In the genomic region with DNA sequence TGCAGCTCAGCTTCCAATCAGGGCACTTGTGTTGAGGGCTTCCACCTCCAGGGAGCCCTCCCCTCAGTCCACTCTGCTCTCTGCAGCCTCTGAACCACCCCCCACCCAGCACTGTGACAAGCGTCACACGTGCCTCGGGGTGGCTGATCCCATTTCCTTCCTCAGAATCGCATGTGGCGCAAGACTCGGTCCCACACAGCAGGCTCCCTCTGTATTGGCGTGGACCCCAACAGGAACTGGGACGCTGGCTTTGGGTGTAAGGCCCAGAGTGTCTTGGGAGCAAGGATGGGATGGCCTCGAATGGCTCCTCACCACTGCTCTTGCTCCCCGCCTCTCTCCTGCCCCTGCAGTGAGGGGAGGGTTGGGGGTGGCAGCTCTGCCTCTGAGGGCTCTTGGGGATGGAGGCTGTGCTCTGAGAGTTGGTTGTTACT, we compare ENCODE assay signal across 23 cellular contexts. TPM values are rescaled to one million over a fixed set of nuclear protein-coding genes. Genes with fewer than 3 reads are reported as not detected.
DNase-seq lines count a peak whose midpoint lies in the region; ATAC-seq and TF ChIP-seq lines count a peak whose summit lies in the region.
"Had no signal": no experiment of that assay in that cellular context is flagged by ENCODE, and none has a peak within 500 bp of the region (broad histone marks: within the 10 kb centered on the region; RNA-seq: fewer than 3 reads in every experiment).

No MANE protein-coding gene starts in this region.

- POLR2A ChIA-PET in naive thymus-derived CD4-positive, alpha-beta T cell (lab: Charles Lee): no interaction called here

- no peak for DNase-seq in CD14-positive monocyte (ENCODE audit: low spot score)
- peak; percentile 36 for DNase-seq in KBM-7
- peak in 3 of 4 donors; percentile 55 to 66 (median 61) for DNase-seq in body of pancreas
- no peak for DNase-seq in naive thymus-derived CD4-positive, alpha-beta T cell
- DNase-seq in glomerular visceral epithelial cell (ENCODE audit: extremely low spot score): no peak
- DNase-seq in NOMO-1 treated with dmso at 0.1 percent for 144 hours (lab: John Stamatoyannopoulos, UW; ENCODE audit: unreplicated experiment): no peak
- no peak for DNase-seq in sciatic nerve (ENCODE audit: low spot score)
- DNase-seq in kidney tubule cell (ENCODE audit: low spot score): no peak
- DNase-seq: AML-193; Caco-2; CD4-positive, CD25-positive, alpha-beta regulatory T cell; EL; HFFc6; NCI-H1436; NCI-H2029 treated with DMSO at 0.1 percent for 48 hours; NCI-H2171 treated with DMSO at 0.1 percent for 48 hours; NCI-H446 treated with DMSO at 0.1 percent for 48 hours; NK-92 treated with Interleukin-12 subunit alpha and Interleukin-12 subunit beta, amount 100 ng/mL, for 24 hours; PC-3; SJCRH30 had no signal

- TF ChIP-seq POLR2A in body of pancreas (IDR thresholded peaks at IDR 0.05): peak; percentile 16 to 58 (median 45)

- H3K9me3 Mint-ChIP-seq in CD14-positive monocyte: peaks cover 0 to 9% (median 3%) of the 10 kb centered on the region in 7 donors
- peaks cover 0 to 3% (median 0%) of the 10 kb centered on the region in 11 donors for H3K9me3 Mint-ChIP-seq in naive thymus-derived CD4-positive, alpha-beta T cell
- H3K9me3 Mint-ChIP-seq: CD4-positive, CD25-positive, alpha-beta regulatory T cell had no signal

- H3K4me3 ChIP-seq in body of pancreas: peak overlapping the region in 1 of 2 donors; percentile 58
- no peak overlapping the region for H3K4me3 ChIP-seq in naive thymus-derived CD4-positive, alpha-beta T cell (ENCODE audit: low read length)
- H3K4me3 ChIP-seq: SJCRH30 had no signal

- peaks cover 0 to 3% (median 2%) of the 10 kb centered on the region in 3 donors for H3K27me3 Mint-ChIP-seq in CD14-positive monocyte (ENCODE audit: low read depth in 3 of 3)
- no peaks in the 10 kb centered on the region for H3K27me3 Mint-ChIP-seq in naive thymus-derived CD4-positive, alpha-beta T cell
- H3K27me3 Mint-ChIP-seq: CD4-positive, CD25-positive, alpha-beta regulatory T cell had no signal

- ATAC-seq in body of pancreas (no peak), sciatic nerve (no peak)
- ATAC-seq in naive thymus-derived CD4-positive, alpha-beta T cell: peak; percentile 40
- ATAC-seq: PC-3 had no signal

- H3K36me3 ChIP-seq in body of pancreas (replicated peaks in 1 of 2; ENCODE audit: insufficient read depth in 1 of 2, low read depth in 2 of 2): no peaks in the 10 kb centered on the region
- no peaks in the 10 kb centered on the region for H3K36me3 ChIP-seq in naive thymus-derived CD4-positive, alpha-beta T cell (ENCODE audit: control insufficient read depth in 2 of 3, insufficient read depth in 3 of 3, low read length in 3 of 3)
- H3K36me3 ChIP-seq: SJCRH30 had no signal

- H3K4me1 ChIP-seq in body of pancreas: peaks cover 74% of the 10 kb centered on the region
- no peaks in the 10 kb centered on the region for H3K4me1 ChIP-seq in naive thymus-derived CD4-positive, alpha-beta T cell (ENCODE audit: control insufficient read depth in 2 of 2, insufficient read depth in 2 of 2, low read length in 2 of 2)
- H3K4me1 ChIP-seq: Caco-2 had no signal

- 21 to 72% methylated on average over 7 to 10 of the region's 10 CpGs for WGBS in body of pancreas, 2 donors

- peak overlapping the region; percentile 57 to 71 for H3K4me3 Mint-ChIP-seq in CD14-positive monocyte
- no peak overlapping the region for H3K4me3 Mint-ChIP-seq in naive thymus-derived CD4-positive, alpha-beta T cell
- H3K4me3 Mint-ChIP-seq: CD4-positive, CD25-positive, alpha-beta regulatory T cell; HFFc6; IgD-negative memory B cell had no signal

- H3K4me1 Mint-ChIP-seq in CD14-positive monocyte: peaks cover 13% of the 10 kb centered on the region
- H3K4me1 Mint-ChIP-seq in naive thymus-derived CD4-positive, alpha-beta T cell: peaks cover 0 to 5% (median 0%) of the 10 kb centered on the region in 7 donors
- H3K4me1 Mint-ChIP-seq: CD4-positive, CD25-positive, alpha-beta regulatory T cell; IgD-negative memory B cell had no signal

- CTCF ChIA-PET in naive thymus-derived CD4-positive, alpha-beta T cell (lab: Charles Lee): no interaction called here

- H3K9me3 ChIP-seq in body of pancreas: no peaks in the 10 kb centered on the region
- H3K9me3 ChIP-seq in naive thymus-derived CD4-positive, alpha-beta T cell (ENCODE audit: control insufficient read depth in 2 of 3, low read length in 3 of 3): no peaks in the 10 kb centered on the region
- H3K9me3 ChIP-seq: Caco-2 had no signal

- H3K36me3 Mint-ChIP-seq in CD14-positive monocyte: peaks cover 0 to 2% of the 10 kb centered on the region in 2 donors
- peaks cover 0 to 3% (median 0%) of the 10 kb centered on the region in 5 donors for H3K36me3 Mint-ChIP-seq in naive thymus-derived CD4-positive, alpha-beta T cell
- H3K36me3 Mint-ChIP-seq: CD4-positive, CD25-positive, alpha-beta regulatory T cell had no signal

- in situ Hi-C loops in KBM-7 (cut with MboI; ENCODE audit: low pct_unique_long_range_greater_than_20kb, low sequenced_read_pairs): no loop called here

- intact Hi-C loops in CD14-positive monocyte (cut with micrococcal nuclease): no loop called here
- intact Hi-C loops in body of pancreas (cut with DNase I): loop anchor here (10.0 kb wide), 1 partner anchor 110 kb away; no protein-coding TSS in a partner anchor
- intact Hi-C loops in naive thymus-derived CD4-positive, alpha-beta T cell (cut with micrococcal nuclease): no loop called here
- intact Hi-C loops in sciatic nerve (cut with DNase I): no loop called here

- H3K27ac Mint-ChIP-seq in CD14-positive monocyte: peak overlapping the region in 4 of 7 donors; percentile 15 to 79 (median 66)
- no peak overlapping the region for H3K27ac Mint-ChIP-seq in naive thymus-derived CD4-positive, alpha-beta T cell
- H3K27ac Mint-ChIP-seq: CD4-positive, CD25-positive, alpha-beta regulatory T cell; HFFc6 had no signal

- peak overlapping the region; percentile 96 to 99 (median 98) for H3K27ac ChIP-seq in body of pancreas
- H3K27ac ChIP-seq in naive thymus-derived CD4-positive, alpha-beta T cell (ENCODE audit: low read depth, low read length): no peak overlapping the region
- H3K27ac ChIP-seq: RWPE1, SJCRH30 had no signal

- H3K27me3 ChIP-seq in body of pancreas: no peaks in the 10 kb centered on the region
- H3K27me3 ChIP-seq in naive thymus-derived CD4-positive, alpha-beta T cell (ENCODE audit: control insufficient read depth in 2 of 2, insufficient read depth in 2 of 2, low read length in 2 of 2): no peaks in the 10 kb centered on the region
- H3K27me3 ChIP-seq: SJCRH30 had no signal

- TF ChIP-seq CTCF in CD14-positive monocyte (IDR thresholded peaks at IDR 0.05) (no peak), body of pancreas (IDR thresholded peaks at IDR 0.05) (peak in 1 of 7 experiments; percentile 0)

RNA-seq across cellular contexts. Expression of a gene that starts 4.1 kb away (rescaled TPM):
- polyA plus RNA-seq in CD14-positive monocyte: not detected
- total RNA-seq in body of pancreas (over 10,000 TPM; 26,456 to 42,834 TPM), sciatic nerve (4.1 TPM)
- total RNA-seq in naive thymus-derived CD4-positive, alpha-beta T cell: not detected
- polyA plus RNA-seq in naive thymus-derived CD4-positive, alpha-beta T cell: not detected
- total RNA-seq: Caco-2; CD4-positive, CD25-positive, alpha-beta regulatory T cell; HFFc6; HT-29; PC-3 had no signal
- polyA plus RNA-seq: IgD-negative memory B cell had no signal

RNA-seq across cellular contexts. Expression of a gene that starts 39.8 kb away (rescaled TPM):
- not detected for polyA plus RNA-seq in CD14-positive monocyte
- total RNA-seq in body of pancreas (not detected), sciatic nerve (not detected)
- total RNA-seq in naive thymus-derived CD4-positive, alpha-beta T cell: 1 to 10 TPM in 2 of 5 experiments, under 1 TPM in 1, not detected in 2; 0.77 to 5.2 (median 1.0) TPM
- 1 to 10 TPM; 3.9 to 7.9 TPM for polyA plus RNA-seq in naive thymus-derived CD4-positive, alpha-beta T cell
- total RNA-seq: Caco-2, HFFc6, HT-29, PC-3 had no signal
- polyA plus RNA-seq: IgD-negative memory B cell had no signal

RNA-seq across cellular contexts. Expression of a gene that starts 56.4 kb away (rescaled TPM):
- 1 to 10 TPM; 7.2 to 8.5 TPM for polyA plus RNA-seq in CD14-positive monocyte
- 1 to 10 TPM; 6.9 to 8.3 TPM for total RNA-seq in body of pancreas
- 10 to 100 TPM in 3 of 5 experiments, 1 to 10 TPM in 2; 6.9 to 16.0 (median 12.6) TPM for total RNA-seq in naive thymus-derived CD4-positive, alpha-beta T cell
- polyA plus RNA-seq in naive thymus-derived CD4-positive, alpha-beta T cell: 10 to 100 TPM; 26.4 to 29.6 TPM
- total RNA-seq in sciatic nerve: 11.0 TPM

Comparison
In these comparisons a context has a peak if more than half of its experiments do, and no peak if none do; other contexts are left out.
1. DNase-seq: peak in KBM-7 (single experiment) and body of pancreas (3 of 4); none in CD14-positive monocyte (single experiment), naive thymus-derived CD4-positive, alpha-beta T cell (0 of 9), glomerular visceral epithelial cell (single experiment), NOMO-1 treated with dmso at 0.1 percent for 144 hours (single experiment), sciatic nerve (single experiment) and kidney tubule cell (single experiment).
2. H3K27ac Mint-ChIP-seq: peak in CD14-positive monocyte (4 of 7); none in naive thymus-derived CD4-positive, alpha-beta T cell (0 of 9).
3. H3K4me3 Mint-ChIP-seq: peak in CD14-positive monocyte (2 of 2); none in naive thymus-derived CD4-positive, alpha-beta T cell (0 of 10).
4. RNA of a gene that starts 4.1 kb away (total RNA-seq): 26,456 to 42,834 TPM in body of pancreas; 4.1 TPM in sciatic nerve (single experiment) and not detected in naive thymus-derived CD4-positive, alpha-beta T cell; every median in the first group is over 1,000 times any median in the second.